ENCODE assay signal across 13 cellular contexts in genomic region chr2:190841707-190842505, GRCh38. TPM values are rescaled to one million over a fixed set of nuclear protein-coding genes. Genes with fewer than 3 reads are reported as not detected.
A peak's percentile ranks its signal among the peaks of the same experiment; 100 is the strongest.
DNase-seq lines count a peak whose midpoint lies in the region; ATAC-seq, FAIRE-seq and TF ChIP-seq lines count a peak whose summit lies in the region.
"Had no signal": no experiment of that assay in that cellular context is flagged by ENCODE, and none has a peak within 500 bp of the region (broad histone marks: within the 10 kb centered on the region; RNA-seq: fewer than 3 reads in every experiment).

No MANE protein-coding gene starts in this region.

- H3K27me3 ChIP-seq in adipocyte (replicated peaks; ENCODE audit: control insufficient read depth, insufficient read depth, low read length), result no peaks in the 10 kb centered on the region
- H3K27me3 ChIP-seq: heart left ventricle, neutrophil, SJCRH30 had no signal

- no peak for TF ChIP-seq POLR2A in A549 (IDR thresholded peaks at IDR 0.05; ENCODE audit: low read length)

- H3K4me2 ChIP-seq in A549, result peak overlapping the region; percentile 73

- H3K36me3 ChIP-seq in adipocyte (ENCODE audit: control insufficient read depth, insufficient read depth, low read length, severe bottlenecking), result no peaks in the 10 kb centered on the region
- H3K36me3 ChIP-seq: heart left ventricle, neutrophil, SJCRH30 had no signal

- POLR2A ChIA-PET in A549 (lab: Yijun Ruan, JAX), result interaction anchor here (1.0 kb wide), 1 partner anchor 200 kb away, joined by 3 read pairs; no protein-coding TSS in a partner anchor
- POLR2A ChIA-PET in naive thymus-derived CD8-positive, alpha-beta T cell (lab: Charles Lee), result no interaction called here

- peaks cover 6 to 14% (median 10%) of the 10 kb centered on the region in 3 donors for H3K36me3 Mint-ChIP-seq in naive thymus-derived CD8-positive, alpha-beta T cell

- 0 out of 5 replicates have a peak, but pooled peaks of 1 of the 2 experiments have one; percentile 11 for TF ChIP-seq RAD21 in A549 (conservative IDR thresholded peaks at IDR 0.05 in 1 of 2, IDR thresholded peaks at IDR 0.05 in 1 of 2)

- TF ChIP-seq CTCF in A549 (IDR thresholded peaks at IDR 0.05), result no peak

- no peaks in the 10 kb centered on the region for H3K9me3 ChIP-seq in A549
- H3K9me3 ChIP-seq in adipocyte (ENCODE audit: control insufficient read depth, low read length), result no peaks in the 10 kb centered on the region
- H3K9me3 ChIP-seq: heart left ventricle, neutrophil had no signal

- peak; percentile 57 to 64 for ATAC-seq in A549
- no peak for ATAC-seq in naive thymus-derived CD8-positive, alpha-beta T cell
- ATAC-seq in GM18498 (IDR thresholded peaks at IDR 0.05; ENCODE audit: unreplicated experiment), result no peak
- no peak for ATAC-seq in HG02588 (IDR thresholded peaks at IDR 0.05; ENCODE audit: unreplicated experiment)
- ATAC-seq: heart left ventricle had no signal

- CTCF ChIA-PET in A549 (lab: Yijun Ruan, JAX), result interaction anchor here (0.6 to 2.2 kb wide), 3 partner anchors 9 to 33 kb away, joined by 3 to 5 read pairs (median 4); no protein-coding TSS in a partner anchor

- H3K27ac Mint-ChIP-seq in naive thymus-derived CD8-positive, alpha-beta T cell, result no peak overlapping the region

- H3K4me3 ChIP-seq in A549 (no peak overlapping the region), adipocyte (ENCODE audit: low read length) (no peak overlapping the region)
- H3K4me3 ChIP-seq: heart left ventricle, SJCRH30 had no signal

- no peak overlapping the region for H3K4me3 Mint-ChIP-seq in naive thymus-derived CD8-positive, alpha-beta T cell
- H3K4me3 Mint-ChIP-seq: CD4-positive, alpha-beta memory T cell had no signal

- H3K4me1 Mint-ChIP-seq in naive thymus-derived CD8-positive, alpha-beta T cell, result no peaks in the 10 kb centered on the region
- H3K4me1 Mint-ChIP-seq: CD4-positive, alpha-beta memory T cell had no signal

- no peak for TF ChIP-seq EP300 in A549 (IDR thresholded peaks at IDR 0.05)

- FAIRE-seq in A549 (lab: Jason Lieb, UNC), result peak; percentile 76

- H3K9ac ChIP-seq in adipocyte (ENCODE audit: low read length), result no peak overlapping the region

- H3K27ac ChIP-seq in A549, result peak overlapping the region; percentile 80 to 92
- H3K27ac ChIP-seq: heart left ventricle, neutrophil, SJCRH30 had no signal

- peaks cover 0 to 1% (median 0%) of the 10 kb centered on the region in 5 donors for H3K27me3 Mint-ChIP-seq in naive thymus-derived CD8-positive, alpha-beta T cell

- peak; percentile 60 to 79 for DNase-seq in A549 (ENCODE audit: low read depth in 1 of 2, low spot score in 1 of 2)
- peak; percentile 39 for DNase-seq in EL
- DNase-seq in adipocyte (ENCODE audit: low read depth), result peak; percentile 68
- peak; percentile 85 for DNase-seq in iris pigment epithelial cell (ENCODE audit: low read depth)
- DNase-seq in naive thymus-derived CD8-positive, alpha-beta T cell, result no peak
- DNase-seq in NCI-H146 treated with DMSO at 0.1 percent for 48 hours (lab: John Stamatoyannopoulos, UW; ENCODE audit: unreplicated experiment), result no peak
- DNase-seq: CD4-positive, alpha-beta memory T cell; heart left ventricle; NCI-H1105 treated with DMSO at 0.1 percent for 48 hours; SJCRH30 had no signal

- WGBS in A549 (ENCODE audit: missing lambda C conversion rate), result 28% methylated on average over 8 of the region's 8 CpGs

- peaks cover 95% of the 10 kb centered on the region for H3K4me1 ChIP-seq in A549
- H3K4me1 ChIP-seq in adipocyte (ENCODE audit: control insufficient read depth, insufficient read depth, low read length), result peaks cover 36% of the 10 kb centered on the region

- no peaks in the 10 kb centered on the region for H3K9me3 Mint-ChIP-seq in naive thymus-derived CD8-positive, alpha-beta T cell
- H3K9me3 Mint-ChIP-seq: CD4-positive, alpha-beta memory T cell had no signal

TF ChIP-seq in A549, 52 proteins besides CTCF, POLR2A, EP300 and RAD21:
- TF ChIP-seq FOSL2 (IDR thresholded peaks at IDR 0.05) (no peak), FOSL2 (CRISPR knock-in tag; IDR thresholded peaks at IDR 0.05) (peak; percentile 26), MAX (IDR thresholded peaks at IDR 0.05) (peak; percentile 75), HEYL (CRISPR knock-in tag; IDR thresholded peaks at IDR 0.05) (no peak), MAFK (IDR thresholded peaks at IDR 0.05; ENCODE audit: partially characterized antibody) (peak; percentile 47), JUN (IDR thresholded peaks at IDR 0.05) (peak; percentile 17 to 29; a peak in 1 of 5 replicates), ZNF302 (CRISPR knock-in tag; IDR thresholded peaks at IDR 0.05) (no peak), HOXA7 (CRISPR knock-in tag; IDR thresholded peaks at IDR 0.05) (0 out of 2 replicates have a peak, but pooled peaks have one; percentile 35), E2F6 (IDR thresholded peaks at IDR 0.05; ENCODE audit: borderline replicate concordance, low read depth) (peak; percentile 72), ZSCAN20 (CRISPR knock-in tag; IDR thresholded peaks at IDR 0.05) (no peak), ATOH8 (CRISPR knock-in tag; IDR thresholded peaks at IDR 0.05; ENCODE audit: low read depth) (peak; percentile 75; the same call in 1 of the 2 replicates)

RNA-seq across cellular contexts. Expression of gene GLS, which starts 38.7 kb away (rescaled TPM):
- polyA plus RNA-seq in A549 (2011; rRNA removed) (221 and 269 TPM in 2 replicates), A549 (2017; fragmentation: RNase III; extraction: RNeasy Plus Mini Kit Qiagen cat#74134 plus additional on column Dnase treatment) (270 to 321 TPM (median 286 TPM) in 3 replicates)
- 27.9 and 32.7 TPM in 2 replicates for polyA plus RNA-seq in A549 (2012; cell fraction: cytosol; rRNA removed)
- polyA plus RNA-seq in A549 (2012; cell fraction: nucleus; rRNA removed), result 49.7 and 80.3 TPM in 2 replicates
- 194 and 213 TPM in 2 replicates for polyA minus RNA-seq in A549 (2011; rRNA and poly(A)+ RNA removed)
- total RNA-seq in naive thymus-derived CD8-positive, alpha-beta T cell, result 100 to 1,000 TPM; 206 to 214 TPM
- 10 to 100 TPM; 30.0 to 55.9 (median 40.8) TPM for polyA plus RNA-seq in naive thymus-derived CD8-positive, alpha-beta T cell

Comparison
In these comparisons a context has a peak if more than half of its experiments do, and no peak if none do; other contexts are left out.
1. ATAC-seq: peak in A549 (2 of 2); none in naive thymus-derived CD8-positive, alpha-beta T cell (0 of 2), GM18498 (single experiment) and HG02588 (single experiment).
2. DNase-seq: peak in A549 (2 of 2), EL (single experiment), adipocyte (single experiment) and iris pigment epithelial cell (single experiment); none in naive thymus-derived CD8-positive, alpha-beta T cell (0 of 10) and NCI-H146 treated with DMSO at 0.1 percent for 48 hours (single experiment).